Comparison of ENCODE assay signal across 35 cellular contexts in genomic region chr10:108427081-108427480, GRCh38.
DNase-seq lines count a peak whose midpoint lies in the region; ATAC-seq and TF ChIP-seq lines count a peak whose summit lies in the region.
"Had no signal": no experiment of that assay in that cellular context is flagged by ENCODE, and none has a peak within 500 bp of the region (broad histone marks: within the 10 kb centered on the region; RNA-seq: fewer than 3 reads in every experiment).

No MANE protein-coding gene starts in this region.

- no peak overlapping the region for H3K4me3 Mint-ChIP-seq in stimulated activated memory B cell treated with anti-CD40 and anti-IgM and Interleukin-4, amounts not matched to agents 10 μg/mL and 1 μg/mL and 100 μg/mL, for 72 hours
- H3K4me3 Mint-ChIP-seq: activated CD4-positive, alpha-beta T cell treated with anti-CD3 and anti-CD28 coated beads for 36 hours; activated naive CD4-positive, alpha-beta T cell treated with anti-CD3 and anti-CD28 coated beads, Interleukin-2, amount 50 U/mL, for 24 hours; effector memory CD8-positive, alpha-beta T cell; naive thymus-derived CD8-positive, alpha-beta T cell; T-helper 17 cell had no signal

- POLR2A ChIA-PET in SK-N-SH (lab: Yijun Ruan, JAX) = no interaction called here

- H3F3A ChIP-seq in SK-N-SH (replicated peaks; ENCODE audit: insufficient read depth) = peaks cover 9% of the 10 kb centered on the region

- H3K27ac Mint-ChIP-seq in stimulated activated memory B cell treated with anti-CD40 and anti-IgM and Interleukin-4, amounts not matched to agents 10 μg/mL and 1 μg/mL and 100 μg/mL, for 72 hours = no peak overlapping the region
- H3K27ac Mint-ChIP-seq: activated CD4-positive, alpha-beta T cell treated with anti-CD3 and anti-CD28 coated beads for 36 hours; activated naive CD4-positive, alpha-beta T cell treated with anti-CD3 and anti-CD28 coated beads, Interleukin-2, amount 50 U/mL, for 24 hours; effector memory CD8-positive, alpha-beta T cell; naive thymus-derived CD8-positive, alpha-beta T cell; progenitor cell of endocrine pancreas; T-helper 17 cell had no signal

- H3K36me3 Mint-ChIP-seq in stimulated activated memory B cell treated with anti-CD40 and anti-IgM and Interleukin-4, amounts not matched to agents 10 μg/mL and 1 μg/mL and 100 μg/mL, for 72 hours = no peaks in the 10 kb centered on the region
- H3K36me3 Mint-ChIP-seq: activated naive CD4-positive, alpha-beta T cell treated with anti-CD3 and anti-CD28 coated beads, Interleukin-2, amount 50 U/mL, for 24 hours; naive thymus-derived CD8-positive, alpha-beta T cell had no signal

- WGBS in SK-N-SH (ENCODE audit: low lambda C conversion rate) = 55% methylated on average over 5 of the region's 5 CpGs

- no peak overlapping the region for H3K4me2 ChIP-seq in SK-N-SH

- no peaks in the 10 kb centered on the region for H3K9me3 Mint-ChIP-seq in stimulated activated memory B cell treated with anti-CD40 and anti-IgM and Interleukin-4, amounts not matched to agents 10 μg/mL and 1 μg/mL and 100 μg/mL, for 72 hours
- H3K9me3 Mint-ChIP-seq: activated naive CD4-positive, alpha-beta T cell treated with anti-CD3 and anti-CD28 coated beads, Interleukin-2, amount 50 U/mL, for 24 hours had no signal

- no peaks in the 10 kb centered on the region for H3K4me1 Mint-ChIP-seq in stimulated activated memory B cell treated with anti-CD40 and anti-IgM and Interleukin-4, amounts not matched to agents 10 μg/mL and 1 μg/mL and 100 μg/mL, for 72 hours
- H3K4me1 Mint-ChIP-seq: activated CD4-positive, alpha-beta T cell treated with anti-CD3 and anti-CD28 coated beads for 36 hours; activated naive CD4-positive, alpha-beta T cell treated with anti-CD3 and anti-CD28 coated beads, Interleukin-2, amount 50 U/mL, for 24 hours; naive thymus-derived CD8-positive, alpha-beta T cell; T-helper 17 cell had no signal

- H2AFZ ChIP-seq in SK-N-SH (ENCODE audit: low read depth) = no peak overlapping the region
- H2AFZ ChIP-seq: GM23248 had no signal

- no peaks in the 10 kb centered on the region for H4K20me1 ChIP-seq in SK-N-SH (ENCODE audit: insufficient read depth)

- no peak for TF ChIP-seq RAD21 in SK-N-SH (IDR thresholded peaks at IDR 0.05; ENCODE audit: low read length)

- CTCF ChIA-PET in SK-N-SH (lab: Yijun Ruan, JAX) = no interaction called here

- H3K79me2 ChIP-seq in SK-N-SH (ENCODE audit: insufficient read depth) = no peaks in the 10 kb centered on the region

- H3K4me3 ChIP-seq in SK-N-SH (ENCODE audit: low read depth in 2 of 2, low read length in 1 of 2) = no peak overlapping the region
- H3K4me3 ChIP-seq in coronary artery = no peak overlapping the region
- H3K4me3 ChIP-seq: GM23248, heart right ventricle, lower lobe of right lung, MG63, sigmoid colon, SK-N-MC had no signal

- no peaks in the 10 kb centered on the region for H3K36me3 ChIP-seq in SK-N-SH (replicated peaks in 1 of 2; ENCODE audit: control insufficient read depth in 1 of 2, insufficient read depth in 2 of 2, low read length in 1 of 2)
- H3K36me3 ChIP-seq: heart right ventricle, lower lobe of right lung, MG63, sigmoid colon had no signal

- no peaks in the 10 kb centered on the region for H3K9me2 ChIP-seq in SK-N-SH

- H3K27me3 ChIP-seq in SK-N-SH (ENCODE audit: insufficient read depth) = no peaks in the 10 kb centered on the region
- H3K27me3 ChIP-seq: heart right ventricle, MG63, sigmoid colon had no signal

- ATAC-seq in stimulated activated memory B cell treated with anti-CD40 and anti-IgM and Interleukin-4, amounts not matched to agents 10 μg/mL and 1 μg/mL and 100 μg/mL, for 72 hours = peak; percentile 13
- no peak for ATAC-seq in HG03108 (IDR thresholded peaks at IDR 0.05; ENCODE audit: unreplicated experiment)
- ATAC-seq: activated CD4-positive, alpha-beta T cell treated with anti-CD3 and anti-CD28 coated beads for 36 hours; effector memory CD8-positive, alpha-beta T cell; heart right ventricle; naive thymus-derived CD8-positive, alpha-beta T cell; T-helper 17 cell had no signal

- TF ChIP-seq CTCF in SK-N-SH (IDR thresholded peaks at IDR 0.05) = no peak
- no peak for TF ChIP-seq CTCF in coronary artery (IDR thresholded peaks at IDR 0.05)

- H3K9me3 ChIP-seq in SK-N-SH = no peaks in the 10 kb centered on the region
- H3K9me3 ChIP-seq: Caco-2, heart right ventricle, lower lobe of right lung, MG63, sigmoid colon had no signal

- peaks cover 2 to 7% of the 10 kb centered on the region in 2 experiments; a peak in 3 of 4 replicates for H3K4me1 ChIP-seq in SK-N-SH (ENCODE audit: control insufficient read depth in 1 of 2, insufficient read depth in 2 of 2, low read depth in 1 of 2, low read length in 1 of 2)
- H3K4me1 ChIP-seq: Caco-2, heart right ventricle, lower lobe of right lung had no signal

- no peak for TF ChIP-seq EP300 in SK-N-SH (IDR thresholded peaks at IDR 0.05; ENCODE audit: borderline replicate concordance in 1 of 2, low read depth in 1 of 2, low read length in 1 of 2)

- no peak overlapping the region for H3K9ac ChIP-seq in SK-N-SH
- H3K9ac ChIP-seq: GM23248 had no signal

- H3K27me3 Mint-ChIP-seq in stimulated activated memory B cell treated with anti-CD40 and anti-IgM and Interleukin-4, amounts not matched to agents 10 μg/mL and 1 μg/mL and 100 μg/mL, for 72 hours = no peaks in the 10 kb centered on the region
- H3K27me3 Mint-ChIP-seq: activated CD4-positive, alpha-beta T cell treated with anti-CD3 and anti-CD28 coated beads for 36 hours; activated naive CD4-positive, alpha-beta T cell treated with anti-CD3 and anti-CD28 coated beads, Interleukin-2, amount 50 U/mL, for 24 hours; effector memory CD8-positive, alpha-beta T cell; naive thymus-derived CD8-positive, alpha-beta T cell; progenitor cell of endocrine pancreas; T-helper 17 cell had no signal

- peak; percentile 47 for DNase-seq in HT-29 (ENCODE audit: low spot score)
- peak; percentile 9 for DNase-seq in SK-N-SH
- DNase-seq in fibroblast of peridontal ligament (ENCODE audit: extremely low read depth) = peak; percentile 11
- DNase-seq in effector CD4-positive, alpha-beta T cell = no peak
- DNase-seq in coronary artery (ENCODE audit: low spot score) = no peak
- DNase-seq: activated CD4-positive, alpha-beta T cell treated with anti-CD3 and anti-CD28 coated beads for 36 hours; Caco-2; DMS79; effector memory CD8-positive, alpha-beta T cell; foreskin melanocyte; GDM1; GM23248; heart right ventricle; KG1; kidney; lower lobe of right lung; MG63; naive thymus-derived CD8-positive, alpha-beta T cell; NCI-H1105; NCI-H1930; NCI-H2171 treated with DMSO at 0.1 percent for 48 hours; NCI-H510A; nucleus accumbens; sigmoid colon; stimulated activated CD4-positive, alpha-beta T cell treated with anti-CD3 and anti-CD28 coated beads, Interleukin-12 subunit alpha, Interleukin-12 subunit beta, amount 100 ng/mL, for 4 hours; stimulated activated CD4-positive, alpha-beta T cell treated with anti-CD3 and anti-CD28 coated beads, Interleukin-4, amount 100 ng/mL, for 1 hour; substantia nigra; T-helper 17 cell; trophoblast cell had no signal

- H3K27ac ChIP-seq in SK-N-SH (ENCODE audit: low read depth in 2 of 2, low read length in 1 of 2) = no peak overlapping the region
- no peak overlapping the region for H3K27ac ChIP-seq in coronary artery
- H3K27ac ChIP-seq: C4-2B, GM23248, heart right ventricle, lower lobe of right lung, SK-N-MC had no signal

TF ChIP-seq in SK-N-SH, 30 proteins besides CTCF, POLR2A, EP300 and RAD21:
- TF ChIP-seq MEF2A (IDR thresholded peaks at IDR 0.05; ENCODE audit: borderline replicate concordance, low read depth) (no peak), TCF12 (IDR thresholded peaks at IDR 0.05) (0 out of 2 replicates have a peak, but pooled peaks have one; percentile 5), NFIC (IDR thresholded peaks at IDR 0.05; ENCODE audit: borderline replicate concordance) (peak; percentile 46; the same call in 1 of the 2 replicates)
TF ChIP-seq in SK-N-SH: peak in this region for 2.

Comparison
In these comparisons a context has a peak if more than half of its experiments do, and no peak if none do; other contexts are left out.
1. DNase-seq: peak in HT-29 (single experiment), SK-N-SH (single experiment) and fibroblast of peridontal ligament (single experiment); none in effector CD4-positive, alpha-beta T cell (single experiment) and coronary artery (single experiment).